ENCODE assay signal across 8 cellular contexts in genomic region chr12:105561981-105562726, GRCh38.
DNase-seq lines count a peak whose midpoint lies in the region; ATAC-seq lines count a peak whose summit lies in the region.

No MANE protein-coding gene starts in this region.

- no peak overlapping the region for H3K27ac Mint-ChIP-seq in stimulated activated memory B cell treated with anti-CD40 and anti-IgM and Interleukin-4, amounts not matched to agents 10 μg/mL and 1 μg/mL and 100 μg/mL, for 72 hours
- H3K27ac Mint-ChIP-seq in activated naive CD8-positive, alpha-beta T cell treated with anti-CD3 and anti-CD28 coated beads for 36 hours, result no peak overlapping the region

- no peaks in the 10 kb centered on the region for H3K36me3 Mint-ChIP-seq in stimulated activated memory B cell treated with anti-CD40 and anti-IgM and Interleukin-4, amounts not matched to agents 10 μg/mL and 1 μg/mL and 100 μg/mL, for 72 hours
- H3K36me3 Mint-ChIP-seq in activated naive CD8-positive, alpha-beta T cell treated with anti-CD3 and anti-CD28 coated beads for 36 hours, result no peaks in the 10 kb centered on the region

- H3K27me3 Mint-ChIP-seq in stimulated activated memory B cell treated with anti-CD40 and anti-IgM and Interleukin-4, amounts not matched to agents 10 μg/mL and 1 μg/mL and 100 μg/mL, for 72 hours, result peaks cover 16% of the 10 kb centered on the region
- H3K27me3 Mint-ChIP-seq in activated naive CD8-positive, alpha-beta T cell treated with anti-CD3 and anti-CD28 coated beads for 36 hours, result no peaks in the 10 kb centered on the region

- H3K9ac ChIP-seq in skeletal muscle satellite cell (ENCODE audit: low read depth, low read length), result peak overlapping the region; percentile 39

- H3K4me2 ChIP-seq in skeletal muscle satellite cell (ENCODE audit: low read length), result peak overlapping the region; percentile 77

- ATAC-seq in GM21526 (IDR thresholded peaks at IDR 0.05; ENCODE audit: low FRiP score, unreplicated experiment) (no peak), HG03354 (IDR thresholded peaks at IDR 0.05; ENCODE audit: poor library complexity, severe bottlenecking, unreplicated experiment) (no peak)
- ATAC-seq in stimulated activated memory B cell treated with anti-CD40 and anti-IgM and Interleukin-4, amounts not matched to agents 10 μg/mL and 1 μg/mL and 100 μg/mL, for 72 hours, result no peak

- no peaks in the 10 kb centered on the region for H3K4me1 Mint-ChIP-seq in stimulated activated memory B cell treated with anti-CD40 and anti-IgM and Interleukin-4, amounts not matched to agents 10 μg/mL and 1 μg/mL and 100 μg/mL, for 72 hours
- H3K4me1 Mint-ChIP-seq in activated naive CD8-positive, alpha-beta T cell treated with anti-CD3 and anti-CD28 coated beads for 36 hours, result no peaks in the 10 kb centered on the region

- H3K9me3 Mint-ChIP-seq in stimulated activated memory B cell treated with anti-CD40 and anti-IgM and Interleukin-4, amounts not matched to agents 10 μg/mL and 1 μg/mL and 100 μg/mL, for 72 hours, result peaks cover 5% of the 10 kb centered on the region
- no peaks in the 10 kb centered on the region for H3K9me3 Mint-ChIP-seq in activated naive CD8-positive, alpha-beta T cell treated with anti-CD3 and anti-CD28 coated beads for 36 hours

- H3K4me1 ChIP-seq in skeletal muscle satellite cell (ENCODE audit: control insufficient read depth, insufficient read depth, low read length), result peaks cover 21% of the 10 kb centered on the region

- H3K4me3 Mint-ChIP-seq in stimulated activated memory B cell treated with anti-CD40 and anti-IgM and Interleukin-4, amounts not matched to agents 10 μg/mL and 1 μg/mL and 100 μg/mL, for 72 hours, result no peak overlapping the region
- H3K4me3 Mint-ChIP-seq in activated naive CD8-positive, alpha-beta T cell treated with anti-CD3 and anti-CD28 coated beads for 36 hours, result no peak overlapping the region

- H3K27me3 ChIP-seq in skeletal muscle satellite cell (ENCODE audit: control insufficient read depth, insufficient read depth, low read length), result no peaks in the 10 kb centered on the region

- peak overlapping the region; percentile 50 for H3K4me3 ChIP-seq in skeletal muscle satellite cell (ENCODE audit: low read length)

- no peaks in the 10 kb centered on the region for H3K36me3 ChIP-seq in skeletal muscle satellite cell (ENCODE audit: insufficient read depth, low read length)

- no peaks in the 10 kb centered on the region for H3K9me3 ChIP-seq in skeletal muscle satellite cell (replicated peaks; ENCODE audit: low read length)

- DNase-seq in HCEC 1CT (peak; percentile 89), RKO (ENCODE audit: low spot score) (peak; percentile 84), glomerular visceral epithelial cell (ENCODE audit: extremely low spot score) (peak; percentile 94)
- no peak for DNase-seq in activated naive CD8-positive, alpha-beta T cell treated with anti-CD3 and anti-CD28 coated beads for 36 hours
